ENCODE assay signal across 12 cellular contexts in genomic region chr4:143531368-143531767, GRCh38. TPM values are rescaled to one million over a fixed set of nuclear protein-coding genes. Genes with fewer than 3 reads are reported as not detected.
DNase-seq lines count a peak whose midpoint lies in the region; ATAC-seq and TF ChIP-seq lines count a peak whose summit lies in the region.
"Had no signal": no experiment of that assay in that cellular context is flagged by ENCODE, and none has a peak within 500 bp of the region (broad histone marks: within the 10 kb centered on the region; RNA-seq: fewer than 3 reads in every experiment).

No MANE protein-coding gene starts in this region.

- no peaks in the 10 kb centered on the region for H3K9me3 Mint-ChIP-seq in Calu3 (ENCODE audit: low read depth, unreplicated experiment)
- H3K9me3 Mint-ChIP-seq: activated naive CD8-positive, alpha-beta T cell treated with anti-CD3 and anti-CD28 coated beads, Interleukin-2, amount 10 ng/mL, durations not matched to agents 7 days and 5 days had no signal

- no peaks in the 10 kb centered on the region for H3K4me1 Mint-ChIP-seq in Calu3 (ENCODE audit: low read depth, unreplicated experiment)

- no peak overlapping the region for H3K4me3 ChIP-seq in PC-9
- H3K4me3 ChIP-seq: pancreas, vagina had no signal

- H2AFZ ChIP-seq in PC-9: no peak overlapping the region

- BruUV-seq in PC-9 (replicated peaks; lab: Mats Ljungman, UMichigan) (no TSS peak), Calu3 (replicated peaks; lab: Mats Ljungman, UMichigan) (no TSS peak)

- peaks cover 8% of the 10 kb centered on the region for H3K36me3 Mint-ChIP-seq in Calu3 (ENCODE audit: insufficient read depth, unreplicated experiment)

- no peak overlapping the region for H3K4me2 ChIP-seq in PC-9

- TF ChIP-seq CTCF in PC-9 (conservative IDR thresholded peaks at IDR 0.05): peak; percentile 39; the same call in 1 of the 2 replicates
- no peak for TF ChIP-seq CTCF in Calu3 (IDR thresholded peaks at IDR 0.05; ENCODE audit: unreplicated experiment)

- intact Hi-C loops in PC-9 (cut with micrococcal nuclease; ENCODE audit: unreplicated experiment): no loop called here
- intact Hi-C loops in Calu3 (cut with micrococcal nuclease; ENCODE audit: unreplicated experiment): no loop called here

- peaks cover 20% of the 10 kb centered on the region; the same call in 1 of the 2 replicates for H3K36me3 ChIP-seq in PC-9 (ENCODE audit: low read depth)

- no peak overlapping the region for H3K4me3 Mint-ChIP-seq in Calu3 (ENCODE audit: low read depth, unreplicated experiment)
- H3K4me3 Mint-ChIP-seq: activated naive CD8-positive, alpha-beta T cell treated with anti-CD3 and anti-CD28 coated beads, Interleukin-2, amount 10 ng/mL, durations not matched to agents 7 days and 5 days had no signal

- ATAC-seq in GM18909 (IDR thresholded peaks at IDR 0.05; ENCODE audit: poor library complexity, unreplicated experiment): peak; percentile 74
- no peak for ATAC-seq in HG03469 (IDR thresholded peaks at IDR 0.05; ENCODE audit: unreplicated experiment)

- H3K9me3 ChIP-seq in PC-9 (ENCODE audit: insufficient read depth, low read depth): no peaks in the 10 kb centered on the region
- H3K9me3 ChIP-seq: pancreas, vagina had no signal

- no peaks in the 10 kb centered on the region for H4K20me1 ChIP-seq in PC-9 (ENCODE audit: insufficient read depth)

- CTCF ChIA-PET in PC-9 (lab: Charles Lee): no interaction called here
- CTCF ChIA-PET in Calu3 (lab: Charles Lee): no interaction called here

- DNase-seq in AG08395 (ENCODE audit: low spot score): peak; percentile 10
- no peak for DNase-seq in PC-9
- peak; percentile 3 for DNase-seq in foreskin melanocyte
- no peak for DNase-seq in LoVo (ENCODE audit: low spot score)
- DNase-seq in stimulated activated naive CD4-positive, alpha-beta T cell (lab: John Stamatoyannopoulos, UW): no peak
- no peak for DNase-seq in Calu3
- DNase-seq: activated naive CD8-positive, alpha-beta T cell treated with anti-CD3 and anti-CD28 coated beads, Interleukin-2, amount 10 ng/mL, durations not matched to agents 7 days and 5 days; NCI-H146; pancreas had no signal

- POLR2A ChIA-PET in PC-9 (lab: Charles Lee; ENCODE audit: unreplicated experiment): no interaction called here

- H3K4me1 ChIP-seq in PC-9 (replicated peaks; ENCODE audit: insufficient read depth): no peaks in the 10 kb centered on the region
- H3K4me1 ChIP-seq: vagina had no signal

- H3K9me2 ChIP-seq in PC-9 (ENCODE audit: insufficient read depth): no peaks in the 10 kb centered on the region

- no peak overlapping the region for H3K27ac ChIP-seq in PC-9
- H3K27ac ChIP-seq: pancreas, vagina had no signal

- H3K27ac Mint-ChIP-seq in Calu3 (ENCODE audit: unreplicated experiment): no peak overlapping the region
- H3K27ac Mint-ChIP-seq: activated naive CD8-positive, alpha-beta T cell treated with anti-CD3 and anti-CD28 coated beads, Interleukin-2, amount 10 ng/mL, durations not matched to agents 7 days and 5 days had no signal

- no peaks in the 10 kb centered on the region for H3K79me2 ChIP-seq in PC-9 (ENCODE audit: low read depth)

- no peaks in the 10 kb centered on the region for H3F3A ChIP-seq in PC-9 (ENCODE audit: insufficient read depth, low read depth)

- H3K27me3 Mint-ChIP-seq in Calu3 (ENCODE audit: unreplicated experiment): no peaks in the 10 kb centered on the region
- H3K27me3 Mint-ChIP-seq: activated naive CD8-positive, alpha-beta T cell treated with anti-CD3 and anti-CD28 coated beads, Interleukin-2, amount 10 ng/mL, durations not matched to agents 7 days and 5 days had no signal

- no peaks in the 10 kb centered on the region for H3K27me3 ChIP-seq in PC-9 (ENCODE audit: insufficient read depth, low read depth)
- H3K27me3 ChIP-seq: pancreas, vagina had no signal

RNA-seq across cellular contexts. Expression of gene SMARCA5, which starts 17.9 kb away (rescaled TPM):
- total RNA-seq in PC-9 (2021): 34.4 and 40.5 TPM in 2 replicates
- 37.4 and 47.8 TPM in 2 replicates for total RNA-seq in Calu3 (2022)

Comparison
In these comparisons a context has a peak if more than half of its experiments do, and no peak if none do; other contexts are left out.
1. DNase-seq: peak in AG08395 (single experiment) and foreskin melanocyte (single experiment); none in PC-9 (0 of 2), LoVo (single experiment), stimulated activated naive CD4-positive, alpha-beta T cell (0 of 6) and Calu3 (single experiment).